ENCODE assay signal across 25 cellular contexts in genomic region chr11:124937336-124937935, GRCh38. TPM values are rescaled to one million over a fixed set of nuclear protein-coding genes. Genes with fewer than 3 reads are reported as not detected.
DNase-seq lines count a peak whose midpoint lies in the region; ATAC-seq, FAIRE-seq and TF ChIP-seq lines count a peak whose summit lies in the region.
"Had no signal": no experiment of that assay in that cellular context is flagged by ENCODE, and none has a peak within 500 bp of the region (broad histone marks: within the 10 kb centered on the region; RNA-seq: fewer than 3 reads in every experiment).

No MANE protein-coding gene starts in this region.

- no peak overlapping the region for H3K4me3 Mint-ChIP-seq in activated CD8-positive, alpha-beta T cell treated with anti-CD3 and anti-CD28 coated beads for 36 hours
- H3K4me3 Mint-ChIP-seq: CD4-positive, CD25-positive, alpha-beta regulatory T cell; CD8-positive, alpha-beta memory T cell; GM23338; IgD-negative memory B cell had no signal

- H3K27me3 ChIP-seq in AG04450 (ENCODE audit: control insufficient read depth, insufficient read depth, low read length) (no peaks in the 10 kb centered on the region), layer of hippocampus (ENCODE audit: control insufficient read depth, insufficient read depth, low read length) (no peaks in the 10 kb centered on the region)

- H3K27me3 Mint-ChIP-seq in activated CD8-positive, alpha-beta T cell treated with anti-CD3 and anti-CD28 coated beads for 36 hours = peaks cover 2% of the 10 kb centered on the region

- DNase-seq in AG04450 (ENCODE audit: low read depth, low spot score) = no peak
- no peak for DNase-seq in substantia nigra (lab: John Stamatoyannopoulos, UW)
- no peak for DNase-seq in GM12892 (ENCODE audit: insufficient read length)
- DNase-seq in activated CD8-positive, alpha-beta T cell treated with anti-CD3 and anti-CD28 coated beads for 36 hours = no peak
- no peak for DNase-seq in Ammon's horn (ENCODE audit: low spot score)
- DNase-seq: 8988T; BE2C; C1 segment of cervical spinal cord; CD4-positive, CD25-positive, alpha-beta regulatory T cell; CD8-positive, alpha-beta memory T cell; COR-L47; DMS 273 treated with DMSO at 0.1 percent for 48 hours; DMS53; KBM-7 had no signal

- H3K4me1 Mint-ChIP-seq in activated CD8-positive, alpha-beta T cell treated with anti-CD3 and anti-CD28 coated beads for 36 hours (ENCODE audit: low read depth) = peaks cover 2% of the 10 kb centered on the region
- H3K4me1 Mint-ChIP-seq: CD8-positive, alpha-beta memory T cell; GM23338; IgD-negative memory B cell had no signal

- H3K9me3 ChIP-seq in AG04450 (ENCODE audit: control insufficient read depth, insufficient read depth, low read length) = no peaks in the 10 kb centered on the region
- H3K9me3 ChIP-seq: BE2C had no signal

- H3K27ac ChIP-seq in AG04450 (ENCODE audit: low read depth, low read length) = peak overlapping the region; percentile 3
- H3K27ac ChIP-seq in angular gyrus (ENCODE audit: low read depth, low read length) = peak overlapping the region; percentile 99
- H3K27ac ChIP-seq in layer of hippocampus (ENCODE audit: low read depth, low read length) = peak overlapping the region; percentile 99
- H3K27ac ChIP-seq in substantia nigra (ENCODE audit: low read depth, low read length, poor library complexity, severe bottlenecking) = peak overlapping the region; percentile 100
- H3K27ac ChIP-seq: HL-60 had no signal

- H3K9me3 Mint-ChIP-seq in activated CD8-positive, alpha-beta T cell treated with anti-CD3 and anti-CD28 coated beads for 36 hours = no peaks in the 10 kb centered on the region
- H3K9me3 Mint-ChIP-seq: CD4-positive, CD25-positive, alpha-beta regulatory T cell; CD8-positive, alpha-beta memory T cell; GM23338; IgD-negative memory B cell had no signal

- no peak for ATAC-seq in GM18502 (IDR thresholded peaks at IDR 0.05; ENCODE audit: poor library complexity, unreplicated experiment)
- ATAC-seq in activated CD8-positive, alpha-beta T cell treated with anti-CD3 and anti-CD28 coated beads for 36 hours = no peak
- ATAC-seq: GM23338 had no signal

- no peak for FAIRE-seq in GM12892 (lab: Jason Lieb, UNC)
- FAIRE-seq: G401.6, GM12891, GM19239, H54 had no signal

- no peak for TF ChIP-seq CTCF in AG04450 (IDR thresholded peaks at IDR 0.05; ENCODE audit: low read depth, low read length)
- no peak for TF ChIP-seq CTCF in activated CD8-positive, alpha-beta T cell treated with anti-CD3 and anti-CD28 coated beads for 36 hours (IDR thresholded peaks at IDR 0.05)

- no peak overlapping the region for H3K4me3 ChIP-seq in AG04450 (ENCODE audit: low read depth, low read length)
- H3K4me3 ChIP-seq: GM23338 had no signal

- H3K36me3 Mint-ChIP-seq in activated CD8-positive, alpha-beta T cell treated with anti-CD3 and anti-CD28 coated beads for 36 hours (ENCODE audit: low read depth) = no peaks in the 10 kb centered on the region
- H3K36me3 Mint-ChIP-seq: CD4-positive, CD25-positive, alpha-beta regulatory T cell; CD8-positive, alpha-beta memory T cell; IgD-negative memory B cell had no signal

- H3K27ac Mint-ChIP-seq in activated CD8-positive, alpha-beta T cell treated with anti-CD3 and anti-CD28 coated beads for 36 hours = no peak overlapping the region
- H3K27ac Mint-ChIP-seq: CD4-positive, CD25-positive, alpha-beta regulatory T cell; GM23338; IgD-negative memory B cell had no signal

- no peak for TF ChIP-seq POLR2A in GM12892 (IDR thresholded peaks at IDR 0.05; ENCODE audit: low read depth, low read length)

- CTCF ChIA-PET in AG04450 (lab: Charles Lee) = interaction anchor here (1.0 to 4.3 kb wide), 4 partner anchors 13 to 515 kb away, joined by 3 to 32 read pairs (median 4); no protein-coding TSS in a partner anchor
- CTCF ChIA-PET in activated CD8-positive, alpha-beta T cell treated with anti-CD3 and anti-CD28 coated beads for 36 hours (lab: Charles Lee) = interaction anchor here (1.0 kb wide), 1 partner anchor 61 kb away, joined by 3 read pairs; no protein-coding TSS in a partner anchor

- POLR2A ChIA-PET in AG04450 (lab: Yijun Ruan, JAX) = interaction anchor here (1.6 kb wide), 1 partner anchor 61 kb away, joined by 5 read pairs; no protein-coding TSS in a partner anchor
- POLR2A ChIA-PET in activated CD8-positive, alpha-beta T cell treated with anti-CD3 and anti-CD28 coated beads for 36 hours (lab: Charles Lee) = no interaction called here

- intact Hi-C loops in activated CD8-positive, alpha-beta T cell treated with anti-CD3 and anti-CD28 coated beads for 36 hours (cut with micrococcal nuclease) = no loop called here

RNA-seq across cellular contexts. Expression of gene HEPACAM, which starts 1.6 kb away (rescaled TPM):
- 0.05 and 0.10 TPM in 2 replicates for polyA plus RNA-seq in AG04450 (2011; rRNA removed)
- 0.65 and 1.1 TPM in 2 replicates for polyA minus RNA-seq in AG04450 (2011; rRNA and poly(A)+ RNA removed)
- polyA plus RNA-seq in GM12892 (2012; ENCODE audit: missing spikeins) = not detected
- total RNA-seq in activated CD8-positive, alpha-beta T cell treated with anti-CD3 and anti-CD28 coated beads for 36 hours = under 1 TPM in 1 of 2 experiments, not detected in 1; 0.11 TPM
- total RNA-seq: A673; CD4-positive, CD25-positive, alpha-beta regulatory T cell; CD8-positive, alpha-beta memory T cell had no signal
- polyA plus RNA-seq: CD4-positive, CD25-positive, alpha-beta regulatory T cell; CD8-positive, alpha-beta memory T cell; GM23338; IgD-negative memory B cell had no signal

RNA-seq across cellular contexts. Expression of gene CCDC15, which starts 16.6 kb away (rescaled TPM):
- 0.73 and 1.1 TPM in 2 replicates for polyA plus RNA-seq in AG04450 (2011; rRNA removed)
- polyA minus RNA-seq in AG04450 (2011; rRNA and poly(A)+ RNA removed) = 0.60 and 1.5 TPM in 2 replicates
- 3.1 TPM for polyA plus RNA-seq in GM12892 (2012; ENCODE audit: missing spikeins)
- 1 to 10 TPM; 4.2 to 4.8 TPM for total RNA-seq in activated CD8-positive, alpha-beta T cell treated with anti-CD3 and anti-CD28 coated beads for 36 hours

RNA-seq across cellular contexts. Expression of gene HEPN1, which starts 18.4 kb away (rescaled TPM):
- polyA plus RNA-seq in AG04450 (2011; rRNA removed) = 0.06 TPM in 1 of 2 replicates, not detected in the other
- 0.23 and 0.52 TPM in 2 replicates for polyA minus RNA-seq in AG04450 (2011; rRNA and poly(A)+ RNA removed)
- polyA plus RNA-seq in GM12892 (2012; ENCODE audit: missing spikeins) = not detected
- total RNA-seq in activated CD8-positive, alpha-beta T cell treated with anti-CD3 and anti-CD28 coated beads for 36 hours = not detected
- total RNA-seq: A673; CD4-positive, CD25-positive, alpha-beta regulatory T cell; CD8-positive, alpha-beta memory T cell; GM23338 had no signal
- polyA plus RNA-seq: CD4-positive, CD25-positive, alpha-beta regulatory T cell; CD8-positive, alpha-beta memory T cell; GM23338; IgD-negative memory B cell had no signal

RNA-seq across cellular contexts. Expression of gene ROBO4, which starts 39.8 kb away (rescaled TPM):
- 0.30 and 0.40 TPM in 2 replicates for polyA plus RNA-seq in AG04450 (2011; rRNA removed)
- 0.78 and 0.92 TPM in 2 replicates for polyA minus RNA-seq in AG04450 (2011; rRNA and poly(A)+ RNA removed)
- polyA plus RNA-seq in GM12892 (2012; ENCODE audit: missing spikeins) = not detected
- total RNA-seq in activated CD8-positive, alpha-beta T cell treated with anti-CD3 and anti-CD28 coated beads for 36 hours = not detected
- total RNA-seq: A673; CD8-positive, alpha-beta memory T cell; GM23338 had no signal
- polyA plus RNA-seq: CD8-positive, alpha-beta memory T cell; GM23338; IgD-negative memory B cell had no signal

Comparison
In these comparisons a context has a peak if more than half of its experiments do, and no peak if none do; other contexts are left out.
1. H3K27ac ChIP-seq: peak in every context shown above with its lines; median percentile 100 in substantia nigra; 99 in angular gyrus; 99 in layer of hippocampus; 3 in AG04450.